8 cellular contexts compared by ENCODE assay signal in genomic region chr5:81851481-81852178, GRCh38.
A peak's percentile ranks its signal among the peaks of the same experiment; 100 is the strongest.
DNase-seq lines count a peak whose midpoint lies in the region; ATAC-seq, FAIRE-seq and TF ChIP-seq lines count a peak whose summit lies in the region.

No MANE protein-coding gene starts in this region.

- POLR2A ChIA-PET in WTC11 (lab: Charles Lee): interaction anchor here (0.5 to 3.4 kb wide), 16 partner anchors 13 to 483 kb away, joined by 3 to 110 read pairs (median 5); partner anchors contain the start of genes ATG10 and SSBP2

- 0% methylated on average over 31 of the region's 31 CpGs for WGBS in small intestine, 3 donors

- in situ Hi-C loops in ACHN (cut with HindIII; ENCODE audit: low pct_ligation_motif_present, low pct_unique_long_range_greater_than_20kb, low sequenced_read_pairs): no loop called here

- H3K36me3 Mint-ChIP-seq in WTC11: no peaks in the 10 kb centered on the region

- peak; percentile 91 for DNase-seq in ACHN
- DNase-seq in NCI-H2227 treated with DMSO at 0.1 percent for 48 hours (lab: John Stamatoyannopoulos, UW): peak; percentile 90
- peak; percentile 96 for DNase-seq in WTC11 (ENCODE audit: low spot score)
- peak; percentile 97 to 98 for DNase-seq in cardiac fibroblast (ENCODE audit: low read depth in 2 of 2)
- DNase-seq in iPS-NIHi7 (ENCODE audit: extremely low spot score): peak; percentile 94
- DNase-seq in small intestine: peak; percentile 92

- peak overlapping the region; percentile 77 for H3K4me3 Mint-ChIP-seq in WTC11

- H3K27me3 ChIP-seq in small intestine (ENCODE audit: control insufficient read depth in 2 of 2, insufficient read depth in 2 of 2, low read length in 2 of 2): no peaks in the 10 kb centered on the region

- no peaks in the 10 kb centered on the region for H3K27me3 Mint-ChIP-seq in WTC11 (ENCODE audit: low read depth)

- H3K9me3 Mint-ChIP-seq in WTC11: no peaks in the 10 kb centered on the region

- peak overlapping the region; percentile 60 to 97 for H3K27ac ChIP-seq in small intestine (ENCODE audit: low read depth in 1 of 2, low read length in 1 of 2)

- no peaks in the 10 kb centered on the region for H3K9me3 ChIP-seq in small intestine (ENCODE audit: control insufficient read depth, low read depth)

- H3K4me3 ChIP-seq in cardiac fibroblast (replicated peaks in 1 of 2; ENCODE audit: low read depth in 2 of 2, low read length in 2 of 2) (peak overlapping the region; percentile 24 to 53), small intestine (ENCODE audit: low read depth in 1 of 2, low read length in 2 of 2) (peak overlapping the region; percentile 39 to 53)

- H3K4me1 Mint-ChIP-seq in WTC11: peaks cover 79% of the 10 kb centered on the region

- H3K36me3 ChIP-seq in small intestine (ENCODE audit: control insufficient read depth in 2 of 2, insufficient read depth in 2 of 2, low read length in 2 of 2): no peaks in the 10 kb centered on the region

- ATAC-seq in GM18873 (IDR thresholded peaks at IDR 0.05; ENCODE audit: low FRiP score, unreplicated experiment) (peak; percentile 89), HG03159 (IDR thresholded peaks at IDR 0.05; ENCODE audit: unreplicated experiment) (peak; percentile 85), WTC11 (peak; percentile 85)

- CTCF ChIA-PET in WTC11 (lab: Charles Lee): interaction anchor here (0.6 to 5.9 kb wide), 17 partner anchors 13 to 916 kb away, joined by 3 to 104 read pairs (median 4); partner anchors contain the start of gene SSBP2

- H3K4me1 ChIP-seq in small intestine (ENCODE audit: control insufficient read depth in 2 of 2, insufficient read depth in 1 of 2, low read depth in 1 of 2, low read length in 1 of 2): peaks cover 3 to 13% of the 10 kb centered on the region in 2 donors

- TF ChIP-seq CTCF in WTC11 (IDR thresholded peaks at IDR 0.05): no peak
- no peak for TF ChIP-seq CTCF in cardiac fibroblast (IDR thresholded peaks at IDR 0.05; ENCODE audit: low read depth, low read length)

- peak overlapping the region; percentile 100 for H3K27ac Mint-ChIP-seq in WTC11

- FAIRE-seq in small intestine (lab: Jason Lieb, UNC): no peak

TF ChIP-seq in WTC11, 78 proteins besides CTCF, POLR2A, EP300 and RAD21 (continues in another document):
- TF ChIP-seq GABPB1 (CRISPR knock-in tag; IDR thresholded peaks at IDR 0.05) (no peak), SOX15 (CRISPR knock-in tag; IDR thresholded peaks at IDR 0.05) (no peak), ZNF396 (CRISPR knock-in tag; IDR thresholded peaks at IDR 0.05; ENCODE audit: borderline replicate concordance) (no peak), RORB (CRISPR knock-in tag; IDR thresholded peaks at IDR 0.05) (no peak), ZNF263 (CRISPR knock-in tag; IDR thresholded peaks at IDR 0.05; ENCODE audit: low read depth) (no peak), ATF6 (CRISPR knock-in tag; IDR thresholded peaks at IDR 0.05) (no peak), MXD4 (CRISPR knock-in tag; IDR thresholded peaks at IDR 0.05; ENCODE audit: borderline replicate concordance) (no peak), ZMAT4 (CRISPR knock-in tag; IDR thresholded peaks at IDR 0.05) (no peak), HMGA2 (CRISPR knock-in tag; IDR thresholded peaks at IDR 0.05) (0 out of 2 replicates have a peak, but pooled peaks have one; percentile 3), ZNF671 (CRISPR knock-in tag; IDR thresholded peaks at IDR 0.05) (no peak), ATF1 (CRISPR knock-in tag; IDR thresholded peaks at IDR 0.05) (no peak), KAT7 (CRISPR knock-in tag; IDR thresholded peaks at IDR 0.05; ENCODE audit: borderline replicate concordance) (0 out of 2 replicates have a peak, but pooled peaks have one; percentile 59), JUN (CRISPR knock-in tag; IDR thresholded peaks at IDR 0.05) (no peak), E2F4 (CRISPR knock-in tag; IDR thresholded peaks at IDR 0.05; ENCODE audit: borderline replicate concordance, low read depth) (no peak), ZBTB21 (CRISPR knock-in tag; IDR thresholded peaks at IDR 0.05; ENCODE audit: borderline replicate concordance) (no peak), FOXJ3 (CRISPR knock-in tag; IDR thresholded peaks at IDR 0.05; ENCODE audit: borderline replicate concordance) (no peak), ETV6 (CRISPR knock-in tag; IDR thresholded peaks at IDR 0.05) (peak; percentile 91), NFYB (CRISPR knock-in tag; conservative IDR thresholded peaks at IDR 0.05; ENCODE audit: low read depth) (peak; percentile 39; the same call in 1 of the 2 replicates), ZNF423 (CRISPR knock-in tag; IDR thresholded peaks at IDR 0.05) (no peak; the same call in 1 of the 2 replicates), OVOL2 (CRISPR knock-in tag; IDR thresholded peaks at IDR 0.05; ENCODE audit: borderline replicate concordance) (no peak), ESRRA (CRISPR knock-in tag; IDR thresholded peaks at IDR 0.05; ENCODE audit: borderline replicate concordance) (no peak), E2F1 (CRISPR knock-in tag; IDR thresholded peaks at IDR 0.05) (no peak)
- TF ChIP-seq, protein P1, sequence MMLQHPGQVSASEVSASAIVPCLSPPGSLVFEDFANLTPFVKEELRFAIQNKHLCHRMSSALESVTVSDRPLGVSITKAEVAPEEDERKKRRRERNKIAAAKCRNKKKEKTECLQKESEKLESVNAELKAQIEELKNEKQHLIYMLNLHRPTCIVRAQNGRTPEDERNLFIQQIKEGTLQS (CRISPR knock-in tag; conservative IDR thresholded peaks at IDR 0.05): no peak
- TF ChIP-seq, protein P2, sequence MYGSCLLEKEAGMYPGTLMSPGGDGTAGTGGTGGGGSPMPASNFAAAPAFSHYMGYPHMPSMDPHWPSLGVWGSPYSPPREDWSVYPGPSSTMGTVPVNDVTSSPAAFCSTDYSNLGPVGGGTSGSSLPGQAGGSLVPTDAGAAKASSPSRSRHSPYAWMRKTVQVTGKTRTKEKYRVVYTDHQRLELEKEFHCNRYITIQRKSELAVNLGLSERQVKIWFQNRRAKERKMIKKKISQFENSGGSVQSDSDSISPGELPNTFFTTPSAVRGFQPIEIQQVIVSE (CRISPR knock-in tag; IDR thresholded peaks at IDR 0.05; ENCODE audit: borderline replicate concordance): no peak

Comparison
In these comparisons a context has a peak if more than half of its experiments do, and no peak if none do; other contexts are left out.
1. Peak in every context shown above with its lines: DNase-seq, ATAC-seq, H3K4me3 ChIP-seq and H3K27ac ChIP-seq.